Comparison of ENCODE assay signal across 14 cellular contexts in the genomic region with DNA sequence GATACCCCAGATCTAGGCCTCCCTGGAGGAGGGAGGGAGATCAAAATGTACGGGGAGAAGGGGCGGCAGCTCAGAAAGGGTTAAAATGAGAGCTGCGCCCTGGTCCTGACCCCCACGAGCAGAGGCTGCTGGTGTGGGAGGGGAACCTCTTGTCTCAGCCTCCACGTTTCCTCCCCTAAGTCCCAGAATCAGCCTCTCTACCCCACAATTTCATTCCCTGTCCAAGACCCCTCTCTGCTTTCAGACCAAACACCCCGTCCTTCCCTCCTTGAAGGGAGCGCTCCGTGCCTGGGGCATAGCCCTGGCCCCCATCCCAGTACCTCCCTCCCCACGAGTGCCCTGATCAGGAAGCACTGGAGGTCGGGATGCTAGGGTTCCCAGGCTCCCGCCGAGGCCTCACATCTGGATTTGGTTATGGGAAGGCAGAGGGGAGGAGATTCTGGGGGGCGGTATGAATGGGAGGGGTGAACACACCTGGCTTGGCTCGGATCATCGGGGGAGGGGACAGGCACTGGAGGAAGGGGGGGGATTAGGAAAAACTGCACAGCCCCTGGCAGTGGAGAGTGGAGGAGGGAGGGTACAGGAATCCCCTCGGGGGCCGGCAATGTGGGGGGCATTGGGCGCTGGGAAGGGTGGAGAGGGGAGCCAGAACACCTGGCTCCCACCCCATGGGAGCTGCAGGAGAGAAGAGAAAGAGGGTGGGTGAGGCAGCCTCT. TPM values are rescaled to one million over a fixed set of nuclear protein-coding genes. Genes with fewer than 3 reads are reported as not detected.
DNase-seq lines count a peak whose midpoint lies in the region; ATAC-seq and TF ChIP-seq lines count a peak whose summit lies in the region.
"Had no signal": no experiment of that assay in that cellular context is flagged by ENCODE, and none has a peak within 500 bp of the region (broad histone marks: within the 10 kb centered on the region; RNA-seq: fewer than 3 reads in every experiment).

No MANE protein-coding gene starts in this region.

- ATAC-seq in gastrocnemius medialis (no peak), HG02885 (IDR thresholded peaks at IDR 0.05; ENCODE audit: poor library complexity, unreplicated experiment) (no peak)

- H3K4me1 ChIP-seq in Caco-2 = peaks cover 15% of the 10 kb centered on the region
- peaks cover 0 to 3% of the 10 kb centered on the region in 2 donors for H3K4me1 ChIP-seq in gastrocnemius medialis

- CTCF ChIA-PET in Caco-2 (lab: Charles Lee) = interaction anchor here (1.4 kb wide), 1 partner anchor 27 kb away, joined by 11 read pairs; a partner anchor contains a TSS

- H3K36me3 ChIP-seq in Caco-2 (ENCODE audit: control insufficient read depth, insufficient read depth, low read length) = peaks cover 16% of the 10 kb centered on the region
- H3K36me3 ChIP-seq in gastrocnemius medialis = no peaks in the 10 kb centered on the region

- peaks cover 15% of the 10 kb centered on the region for H3K4me1 Mint-ChIP-seq in Caco-2 (ENCODE audit: low read depth, unreplicated experiment)

- no peaks in the 10 kb centered on the region for H3K27me3 Mint-ChIP-seq in Caco-2 (ENCODE audit: insufficient read depth, unreplicated experiment)

- H3K36me3 Mint-ChIP-seq in Caco-2 (ENCODE audit: insufficient read depth, unreplicated experiment) = peaks cover 78% of the 10 kb centered on the region

- DNase-seq in Caco-2 = no peak
- DNase-seq in astrocyte of the spinal cord (ENCODE audit: low read depth, low spot score) = no peak
- DNase-seq in gastrocnemius medialis = no peak
- DNase-seq in UCSD-AML1 (lab: John Stamatoyannopoulos, UW; ENCODE audit: unreplicated experiment) = no peak
- no peak for DNase-seq in activated CD4-positive, alpha-beta T cell treated with anti-CD3 and anti-CD28 coated beads, Interleukin-2, amount 50 U/mL, for 48 hours
- no peak for DNase-seq in NCI-H510A (lab: John Stamatoyannopoulos, UW)
- DNase-seq: activated naive CD4-positive, alpha-beta T cell treated with Interleukin-2 at 50 U/mL for 16 hours; DMS 273 treated with DMSO at 0.1 percent for 48 hours; naive B cell; NCI-H1092 treated with DMSO at 0.1 percent for 48 hours; NK-92 treated with Interleukin-12 subunit alpha and Interleukin-12 subunit beta, amount 100 ng/mL, for 24 hours had no signal

- H3K27ac Mint-ChIP-seq in Caco-2 (ENCODE audit: unreplicated experiment) = no peak overlapping the region
- H3K27ac Mint-ChIP-seq: naive B cell had no signal

- in situ Hi-C loops in astrocyte of the spinal cord (cut with HindIII; ENCODE audit: low sequenced_read_pairs) = no loop called here
- in situ Hi-C loops in gastrocnemius medialis (cut with MboI; ENCODE audit: low sequenced_read_pairs in 4 of 4) = no loop called here

- H3K27me3 ChIP-seq in Caco-2 (replicated peaks; ENCODE audit: control insufficient read depth, insufficient read depth, low read length) = no peaks in the 10 kb centered on the region
- peaks cover 19 to 30% (median 29%) of the 10 kb centered on the region in 3 donors for H3K27me3 ChIP-seq in gastrocnemius medialis

- TF ChIP-seq CTCF in Caco-2 (IDR thresholded peaks at IDR 0.05; ENCODE audit: insufficient read depth in 1 of 2, low read depth in 1 of 2, low read length in 1 of 2, severe bottlenecking in 1 of 2, unreplicated experiment in 1 of 2) = no peak
- TF ChIP-seq CTCF in astrocyte of the spinal cord (IDR thresholded peaks at IDR 0.05; ENCODE audit: low read depth, low read length) = no peak
- TF ChIP-seq CTCF in gastrocnemius medialis (IDR thresholded peaks at IDR 0.05 in 4 of 5, conservative IDR thresholded peaks at IDR 0.05 in 1 of 5) = no peak

- H3K4me3 Mint-ChIP-seq in Caco-2 (ENCODE audit: unreplicated experiment) = peak overlapping the region; percentile 6

- no peak for TF ChIP-seq POLR2A in gastrocnemius medialis (IDR thresholded peaks at IDR 0.05)

- H3K9me3 ChIP-seq in Caco-2 = no peaks in the 10 kb centered on the region
- no peaks in the 10 kb centered on the region for H3K9me3 ChIP-seq in iPS-18c (ENCODE audit: control insufficient read depth, insufficient read depth, low read length)
- H3K9me3 ChIP-seq in gastrocnemius medialis = no peaks in the 10 kb centered on the region

- peak overlapping the region in 1 of 4 donors; percentile 64 for H3K27ac ChIP-seq in gastrocnemius medialis
- H3K27ac ChIP-seq: VCaP had no signal

- intact Hi-C loops in Caco-2 (cut with micrococcal nuclease; ENCODE audit: unreplicated experiment) = no loop called here
- intact Hi-C loops in gastrocnemius medialis (cut with DNase I; ENCODE audit: low total_unique reads) = no loop called here

- H3K9me3 Mint-ChIP-seq in Caco-2 (ENCODE audit: unreplicated experiment) = no peaks in the 10 kb centered on the region
- H3K9me3 Mint-ChIP-seq: naive B cell had no signal

- H3K4me3 ChIP-seq in Caco-2 (ENCODE audit: low read depth, low read length) = no peak overlapping the region; the same call in none of the 2 replicates
- H3K4me3 ChIP-seq in astrocyte of the spinal cord (ENCODE audit: low read depth, low read length) = peak overlapping the region; percentile 78
- H3K4me3 ChIP-seq in iPS-18c (ENCODE audit: insufficient read depth, low read depth, low read length) = peak overlapping the region; percentile 94; the same call in 1 of the 2 replicates
- H3K4me3 ChIP-seq in gastrocnemius medialis = peak overlapping the region in 3 of 4 donors; percentile 45 to 63 (median 62)

- no TSS peak for BruUV-seq in Caco-2 (replicated peaks; lab: Mats Ljungman, UMichigan)

- POLR2A ChIA-PET in Caco-2 (lab: Charles Lee) = no interaction called here

RNA-seq across cellular contexts. Expression of a gene that starts 2.7 kb away (rescaled TPM):
- total RNA-seq in Caco-2 (2022) = 112 and 117 TPM in 2 replicates
- total RNA-seq in gastrocnemius medialis = 10 to 100 TPM in 3 of 4 donors, 1 to 10 TPM in 1; 6.3 to 16.2 (median 12.3) TPM

RNA-seq across cellular contexts. Expression of a gene that starts 27.9 kb away (rescaled TPM):
- total RNA-seq in Caco-2 (2022) (59.0 and 60.7 TPM in 2 replicates), gastrocnemius medialis (1 to 10 TPM; 2.5 to 4.3 (median 3.8) TPM)

RNA-seq across cellular contexts. Expression of a gene that starts 42.5 kb away (rescaled TPM):
- 66.6 and 75.5 TPM in 2 replicates for total RNA-seq in Caco-2 (2022)
- 1 to 10 TPM; 4.6 to 9.1 (median 7.3) TPM for total RNA-seq in gastrocnemius medialis

RNA-seq across cellular contexts. Expression of a gene that starts 50.2 kb away (rescaled TPM):
- total RNA-seq in Caco-2 (2022) (211 and 243 TPM in 2 replicates), gastrocnemius medialis (10 to 100 TPM; 35.0 to 47.3 (median 39.8) TPM)

Comparison
In these comparisons a context has a peak if more than half of its experiments do, and no peak if none do; other contexts are left out.
1. RNA of a gene that starts 27.9 kb away (total RNA-seq): 59.0 to 60.7 TPM in Caco-2; 2.5 to 4.3 TPM in gastrocnemius medialis; every median in the first group is over 10 times any median in the second.